ENCODE assay signal across 14 cellular contexts in the genomic region with DNA sequence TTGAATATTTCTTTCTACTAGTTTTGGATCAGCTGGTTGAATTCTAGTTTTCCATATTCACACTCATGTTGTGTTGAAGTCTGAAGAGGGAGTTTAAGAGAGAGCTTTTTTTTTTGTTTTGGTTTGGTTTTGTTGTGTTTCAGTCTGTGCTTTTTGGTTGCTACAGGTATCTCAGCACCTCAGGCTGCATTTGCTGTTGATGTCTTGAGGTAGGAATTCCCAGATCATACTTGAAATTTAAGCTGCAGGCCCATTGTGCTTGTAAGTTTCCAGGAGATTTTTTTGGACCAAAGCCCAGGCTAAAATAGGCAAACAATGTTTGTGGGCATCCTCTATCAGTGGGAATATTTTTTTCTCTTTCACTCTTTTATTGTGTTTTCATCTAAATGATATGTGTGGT.
DNase-seq lines count a peak whose midpoint lies in the region; ATAC-seq and TF ChIP-seq lines count a peak whose summit lies in the region.
"Had no signal": no experiment of that assay in that cellular context is flagged by ENCODE, and none has a peak within 500 bp of the region (broad histone marks: within the 10 kb centered on the region; RNA-seq: fewer than 3 reads in every experiment).

No MANE protein-coding gene starts in this region.

- in situ Hi-C loops in astrocyte of the cerebellum (cut with HindIII; ENCODE audit: low sequenced_read_pairs): no loop called here

- H3K27me3 ChIP-seq in kidney epithelial cell (ENCODE audit: control insufficient read depth, insufficient read depth, low read length): no peaks in the 10 kb centered on the region

- peak; percentile 3 for DNase-seq in ELF-1 (ENCODE audit: low read depth, low spot score)
- peak; percentile 27 for DNase-seq in M059J (ENCODE audit: low read depth)
- peak; percentile 31 for DNase-seq in astrocyte of the cerebellum (ENCODE audit: low read depth)
- DNase-seq in kidney epithelial cell (ENCODE audit: low read depth): peak; percentile 1
- no peak for DNase-seq in posterior cingulate gyrus
- no peak for DNase-seq in omental fat pad (ENCODE audit: low spot score)
- DNase-seq: CD4-positive, alpha-beta memory T cell; GM23248; NCI-H1048; NCI-H1694; NCI-H524; SHP77 had no signal

- no peak for TF ChIP-seq CTCF in astrocyte of the cerebellum (IDR thresholded peaks at IDR 0.05; ENCODE audit: low read depth, low read length, missing control alignments)
- TF ChIP-seq CTCF in kidney epithelial cell (IDR thresholded peaks at IDR 0.05; ENCODE audit: insufficient read depth, low read length, poor library complexity, severe bottlenecking): no peak
- TF ChIP-seq CTCF in omental fat pad (IDR thresholded peaks at IDR 0.05): no peak

- ATAC-seq in omental fat pad (ENCODE audit: low FRiP score) (no peak), HG03571 (IDR thresholded peaks at IDR 0.05; ENCODE audit: unreplicated experiment) (no peak)
- ATAC-seq: HCT116 had no signal

- no peaks in the 10 kb centered on the region for H3K36me3 ChIP-seq in kidney epithelial cell (ENCODE audit: control insufficient read depth, insufficient read depth, low read length)

- H3K4me3 ChIP-seq in astrocyte of the cerebellum (ENCODE audit: low read depth, low read length) (no peak overlapping the region), kidney epithelial cell (ENCODE audit: low read depth, low read length) (no peak overlapping the region)
- H3K4me3 ChIP-seq: GM23248 had no signal

- intact Hi-C loops in posterior cingulate gyrus (cut with DNase I): no loop called here

Comparison
In these comparisons a context has a peak if more than half of its experiments do, and no peak if none do; other contexts are left out.
1. DNase-seq: peak in ELF-1 (single experiment), M059J (single experiment), astrocyte of the cerebellum (single experiment) and kidney epithelial cell (single experiment); none in posterior cingulate gyrus (0 of 10) and omental fat pad (single experiment).